In the genomic region with DNA sequence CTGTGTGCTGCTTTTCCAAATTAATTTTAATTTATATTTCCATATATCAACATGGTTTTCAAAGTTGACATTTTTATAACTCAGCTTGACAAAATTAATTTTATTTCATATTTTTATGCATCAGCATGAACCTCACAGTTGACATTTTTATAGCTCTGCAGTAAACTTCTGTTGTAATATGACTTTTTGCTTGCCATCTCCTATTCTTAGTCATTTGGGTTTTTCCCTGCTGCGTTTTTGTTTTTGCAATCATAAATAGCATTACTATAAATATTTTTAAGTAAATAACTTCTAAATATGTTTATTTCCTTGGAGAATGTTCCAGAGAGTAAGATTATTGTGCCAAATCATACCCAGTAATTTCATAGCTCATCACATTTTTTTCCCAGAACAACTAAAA, we compare ENCODE assay signal across 28 cellular contexts. TPM values are rescaled to one million over a fixed set of nuclear protein-coding genes. Genes with fewer than 3 reads are reported as not detected.
DNase-seq lines count a peak whose midpoint lies in the region; ATAC-seq, FAIRE-seq and TF ChIP-seq lines count a peak whose summit lies in the region.
"Had no signal": no experiment of that assay in that cellular context is flagged by ENCODE, and none has a peak within 500 bp of the region (broad histone marks: within the 10 kb centered on the region; RNA-seq: fewer than 3 reads in every experiment).

No MANE protein-coding gene starts in this region.

- FAIRE-seq in GM12878 (lab: Jason Lieb, UNC) (no peak), kidney (lab: Jason Lieb, UNC) (peak; percentile 65)
- FAIRE-seq: A204.1, GM12891, GM19239 had no signal

- RAD21 ChIA-PET in GM12878 (lab: Charles Lee; ENCODE audit: unreplicated experiment) = no interaction called here

- no TSS peak for BruUV-seq in GM12878 (replicated peaks; lab: Mats Ljungman, UMichigan)

- no peaks in the 10 kb centered on the region for H4K20me1 ChIP-seq in MM.1S (ENCODE audit: insufficient read depth, low read length)
- H4K20me1 ChIP-seq in GM12878 (ENCODE audit: control insufficient read depth, insufficient read depth) = no peaks in the 10 kb centered on the region
- H4K20me1 ChIP-seq: BLaER1 had no signal

- POLR2A ChIA-PET in GM12878 (lab: Charles Lee) = no interaction called here

- H3K27me3 ChIP-seq in MM.1S (replicated peaks; ENCODE audit: insufficient read depth, low read length) (no peaks in the 10 kb centered on the region), GM12878 (replicated peaks in 1 of 2; ENCODE audit: control insufficient read depth in 2 of 2, insufficient read depth in 2 of 2, low read length in 1 of 2) (no peaks in the 10 kb centered on the region)
- H3K27me3 ChIP-seq: BE2C, BLaER1 had no signal

- in situ Hi-C loops in GM12878 (cut with MboI) = no loop called here

- no peaks in the 10 kb centered on the region for H3K36me3 ChIP-seq in MM.1S (replicated peaks; ENCODE audit: insufficient read depth, low read length)
- H3K36me3 ChIP-seq in GM12878 (ENCODE audit: control insufficient read depth in 2 of 2, insufficient read depth in 2 of 2, low read length in 1 of 2) = no peaks in the 10 kb centered on the region
- H3K36me3 ChIP-seq in kidney (ENCODE audit: control insufficient read depth in 1 of 2, insufficient read depth in 2 of 2, low read length in 2 of 2) = no peaks in the 10 kb centered on the region
- H3K36me3 ChIP-seq: BE2C, BLaER1 had no signal

- H3K27ac ChIP-seq in MM.1S (ENCODE audit: low read length) = peak overlapping the region; percentile 53; the same call in 1 of the 2 replicates
- H3K27ac ChIP-seq in GM12878 (ENCODE audit: control insufficient read depth, insufficient read depth) = no peak overlapping the region
- H3K27ac ChIP-seq in kidney (ENCODE audit: low read depth in 2 of 2, low read length in 2 of 2) = no peak overlapping the region
- H3K27ac ChIP-seq: BLaER1 had no signal

- TF ChIP-seq CTCF in MM.1S (IDR thresholded peaks at IDR 0.05; ENCODE audit: low read length) = no peak
- TF ChIP-seq CTCF in GM12878 (IDR thresholded peaks at IDR 0.05 in 2 of 3, conservative IDR thresholded peaks at IDR 0.05 in 1 of 3; ENCODE audit: control insufficient read depth in 2 of 3, extremely low read depth in 1 of 3, insufficient read depth in 1 of 3, low read depth in 3 of 3, low read length in 3 of 3) = no peak
- TF ChIP-seq CTCF in kidney (IDR thresholded peaks at IDR 0.05; ENCODE audit: borderline replicate concordance, extremely low read depth, insufficient read depth) = no peak

- TF ChIP-seq EP300 in GM12878 (IDR thresholded peaks at IDR 0.05; ENCODE audit: borderline replicate concordance in 1 of 2, control insufficient read depth in 1 of 2, low read depth in 2 of 2, low read length in 2 of 2) = no peak

- H3K9ac ChIP-seq in MM.1S (ENCODE audit: low read length) (peak overlapping the region; percentile 39; the same call in 1 of the 2 replicates), GM12878 (ENCODE audit: control insufficient read depth, insufficient read depth, low read length) (no peak overlapping the region), kidney (ENCODE audit: low read length in 2 of 2) (no peak overlapping the region)
- H3K9ac ChIP-seq: BLaER1 had no signal

- no peak for TF ChIP-seq POLR2A in GM12878 (IDR thresholded peaks at IDR 0.05; ENCODE audit: low read depth, low read length)

- no peak for TF ChIP-seq RAD21 in GM12878 (IDR thresholded peaks at IDR 0.05; ENCODE audit: insufficient read depth, low read depth, low read length)

- H3K4me3 ChIP-seq in MM.1S (ENCODE audit: low read length) = peak overlapping the region; percentile 42; the same call in 1 of the 2 replicates
- no peak overlapping the region for H3K4me3 ChIP-seq in GM12878
- no peak overlapping the region for H3K4me3 ChIP-seq in kidney (ENCODE audit: low read length in 2 of 2)
- H3K4me3 ChIP-seq: BLaER1 had no signal

- no peaks in the 10 kb centered on the region for H3K9me3 ChIP-seq in MM.1S (replicated peaks; ENCODE audit: insufficient read depth, low read length)
- H3K9me3 ChIP-seq in GM12878 (replicated peaks; ENCODE audit: control insufficient read depth, insufficient read depth, low read length) = no peaks in the 10 kb centered on the region
- no peaks in the 10 kb centered on the region for H3K9me3 ChIP-seq in kidney (ENCODE audit: control insufficient read depth in 1 of 2, low read length in 2 of 2)
- H3K9me3 ChIP-seq: BE2C, BLaER1 had no signal

- peak; percentile 27 for DNase-seq in MM.1S
- no peak for DNase-seq in GM12878 (ENCODE audit: low read depth, low spot score)
- no peak for DNase-seq in kidney
- no peak for DNase-seq in stimulated activated CD8-positive, alpha-beta memory T cell treated with anti-CD3 and anti-CD28 coated beads, Interleukin-4, amount 100 ng/mL, for 48 hours
- no peak for DNase-seq in kidney tubule cell (ENCODE audit: low spot score)
- no peak for DNase-seq in stimulated activated naive CD4-positive, alpha-beta T cell (lab: John Stamatoyannopoulos, UW)
- no peak for DNase-seq in NCI-H2227 treated with DMSO at 0.1 percent for 48 hours (lab: John Stamatoyannopoulos, UW)
- DNase-seq: 8988T; ACHN; BE2C; C1 segment of cervical spinal cord; CD4-positive, alpha-beta memory T cell; CD4-positive, CD25-positive, alpha-beta regulatory T cell; CD8-positive, alpha-beta memory T cell; COR-L47; DMS153; DMS53; DMS79; DND-41; EL; GDM1 had no signal

- H3K79me2 ChIP-seq in MM.1S (ENCODE audit: low read length) (no peaks in the 10 kb centered on the region), GM12878 (ENCODE audit: control insufficient read depth, insufficient read depth, low read length) (no peaks in the 10 kb centered on the region)

- H3F3A ChIP-seq in MM.1S (ENCODE audit: insufficient read depth, low read length) = peaks cover 16% of the 10 kb centered on the region

- WGBS in GM12878 (ENCODE audit: insufficient coverage, insufficient replicate concordance, low lambda C conversion rate, missing lambda C conversion rate) = 0% methylated on average over 1 of the region's 1 CpG

- no peaks in the 10 kb centered on the region for H3K9me2 ChIP-seq in MM.1S (replicated peaks; ENCODE audit: insufficient read depth, low read length)

- peaks cover 31% of the 10 kb centered on the region for H3K4me1 ChIP-seq in MM.1S (ENCODE audit: low read length)
- H3K4me1 ChIP-seq in GM12878 (ENCODE audit: control insufficient read depth, insufficient read depth, low read length) = peaks cover 16% of the 10 kb centered on the region
- no peaks in the 10 kb centered on the region for H3K4me1 ChIP-seq in kidney (ENCODE audit: control insufficient read depth in 1 of 2, insufficient read depth in 1 of 2, low read depth in 1 of 2, low read length in 2 of 2)
- H3K4me1 ChIP-seq: BE2C, BLaER1 had no signal

- H2AFZ ChIP-seq in MM.1S (ENCODE audit: low read length) = no peak overlapping the region
- no peak overlapping the region for H2AFZ ChIP-seq in GM12878 (ENCODE audit: control insufficient read depth, low read depth, low read length)

- intact Hi-C loops in GM12878 (cut with micrococcal nuclease; ENCODE audit: unreplicated experiment) (no loop called here), kidney (cut with DNase I) (no loop called here)

- peak overlapping the region; percentile 70 for H3K4me2 ChIP-seq in MM.1S (ENCODE audit: low read depth, low read length)
- no peak overlapping the region for H3K4me2 ChIP-seq in GM12878 (ENCODE audit: control insufficient read depth, insufficient read depth)
- H3K4me2 ChIP-seq: BLaER1 had no signal

- SMC1A ChIA-PET in GM12878 (lab: Charles Lee; ENCODE audit: uncharacterized antibody, unreplicated experiment) = interaction anchor here (2.1 kb wide), 1 partner anchor 14 kb away, joined by 9 read pairs; no protein-coding TSS in a partner anchor

- peak; percentile 49 for ATAC-seq in HG02610 (IDR thresholded peaks at IDR 0.05; ENCODE audit: unreplicated experiment)
- ATAC-seq in GM12878 = no peak

- CTCF ChIA-PET in GM12878 (lab: Yijun Ruan, JAX) = no interaction called here

TF ChIP-seq in GM12878, 131 proteins besides CTCF, POLR2A, EP300 and RAD21:
- TF ChIP-seq KDM1A (IDR thresholded peaks at IDR 0.05; ENCODE audit: borderline replicate concordance) (no peak), JUNB (IDR thresholded peaks at IDR 0.05) (peak; percentile 71), MEF2A (IDR thresholded peaks at IDR 0.05; ENCODE audit: insufficient read depth, low read depth, low read length) (peak; percentile 57; the same call in 1 of the 2 replicates)
- TF ChIP-seq, protein P1, sequence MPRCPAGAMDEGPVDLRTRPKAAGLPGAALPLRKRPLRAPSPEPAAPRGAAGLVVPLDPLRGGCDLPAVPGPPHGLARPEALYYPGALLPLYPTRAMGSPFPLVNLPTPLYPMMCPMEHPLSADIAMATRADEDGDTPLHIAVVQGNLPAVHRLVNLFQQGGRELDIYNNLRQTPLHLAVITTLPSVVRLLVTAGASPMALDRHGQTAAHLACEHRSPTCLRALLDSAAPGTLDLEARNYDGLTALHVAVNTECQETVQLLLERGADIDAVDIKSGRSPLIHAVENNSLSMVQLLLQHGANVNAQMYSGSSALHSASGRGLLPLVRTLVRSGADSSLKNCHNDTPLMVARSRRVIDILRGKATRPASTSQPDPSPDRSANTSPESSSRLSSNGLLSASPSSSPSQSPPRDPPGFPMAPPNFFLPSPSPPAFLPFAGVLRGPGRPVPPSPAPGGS (IDR thresholded peaks at IDR 0.05; ENCODE audit: borderline replicate concordance, insufficient read depth, low read depth, low read length, poor library complexity, severe bottlenecking) = peak; percentile 55

RNA-seq across cellular contexts. Expression of a gene that starts 21.0 kb away (rescaled TPM):
- 10.6 and 19.0 TPM in 2 replicates for total RNA-seq in GM12878 (2013; cell fraction: nucleolus; rRNA removed)
- total RNA-seq in GM12878 (2014; rRNA removed) (4.9 and 5.3 TPM in 2 replicates), GM12878 (2014; rRNA removed; fragmentation: Illumina TruSeq; extraction: Trizol) (5.3 and 5.5 TPM in 2 replicates), GM12878 (2021) (8.7 and 9.7 TPM in 2 replicates), kidney (15.2 TPM)
- polyA plus RNA-seq in GM12878 (2011; ENCODE audit: low read depth) = 1.3 TPM
- polyA plus RNA-seq in GM12878 (2011; rRNA removed) (2.5 and 2.6 TPM in 2 replicates), GM12878 (2014; fragmentation: Illumina TruSeq; extraction: Trizol) (3.7 and 4.7 TPM in 2 replicates), GM12878 (2014; fragmentation: Nextera tagmentation; extraction: Ambion mirVana) (1 to 10 TPM; 1.3 to 1.6 TPM), GM12878 (2014; rRNA removed) (2.8 and 3.9 TPM in 2 replicates), GM12878 (2016; fragmentation: Nextera tagmentation; extraction: Ambion mirVana) (1 to 10 TPM; 2.1 to 4.2 TPM), kidney (ENCODE audit: insufficient read depth, low read depth, low replicate concordance) (3.9 TPM)
- polyA plus RNA-seq in GM12878 (2011; cell fraction: cytosol; rRNA removed) = 1.3 and 1.4 TPM in 2 replicates
- 4.2 TPM in 2 replicates for polyA plus RNA-seq in GM12878 (2011; cell fraction: nucleus; rRNA removed)
- 1.4 and 2.1 TPM in 2 replicates for polyA plus RNA-seq in GM12878 (2012)
- polyA minus RNA-seq in GM12878 (2011; rRNA and poly(A)+ RNA removed) = 4.6 and 6.4 TPM in 2 replicates
- 0.80 and 1.7 TPM in 2 replicates for polyA minus RNA-seq in GM12878 (2011; cell fraction: cytosol; rRNA and poly(A)+ RNA removed)
- polyA minus RNA-seq in GM12878 (2011; cell fraction: nucleus; rRNA and poly(A)+ RNA removed) = 5.9 and 10.8 TPM in 2 replicates
- total RNA-seq: A673, G401 had no signal
- polyA plus RNA-seq: CD4-positive, alpha-beta memory T cell; CD4-positive, CD25-positive, alpha-beta regulatory T cell had no signal
